In the genomic region with DNA sequence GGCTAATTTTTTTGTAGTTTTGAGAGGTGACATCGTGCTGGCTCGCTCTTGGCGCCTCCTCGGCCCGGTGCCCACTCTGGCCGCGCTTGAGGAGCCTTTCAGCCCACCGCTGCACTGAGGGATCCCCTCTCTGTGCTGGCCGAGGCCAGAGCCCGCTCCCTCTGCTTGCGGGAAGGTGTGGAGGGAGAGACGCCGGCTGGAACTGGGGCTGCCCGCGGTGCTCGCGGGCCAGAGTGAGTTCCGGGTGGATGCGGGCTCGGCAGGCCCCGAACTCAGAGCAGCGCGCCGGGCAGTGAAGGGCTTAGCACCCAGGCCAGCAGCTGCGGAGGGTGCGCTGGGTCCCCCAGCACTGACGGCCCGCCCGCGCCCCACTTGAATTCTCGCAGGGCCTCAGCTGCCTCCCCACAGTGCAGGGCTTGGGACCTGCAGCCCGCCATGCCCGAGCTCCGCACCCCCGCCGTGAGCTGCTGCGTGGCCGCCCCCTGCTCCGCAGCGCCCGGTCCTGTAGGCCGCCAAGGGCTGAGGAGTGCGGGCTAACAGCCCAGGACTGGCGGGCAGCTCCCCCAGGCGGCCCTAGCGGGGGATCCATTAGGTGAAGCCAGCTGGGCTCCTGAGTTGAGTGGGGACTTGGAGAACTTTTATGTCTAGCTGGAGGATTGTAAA, we compare ENCODE assay signal across 22 cellular contexts.
"Had no signal": no experiment of that assay in that cellular context is flagged by ENCODE, and none has a peak within 500 bp of the region (broad histone marks: within the 10 kb centered on the region; RNA-seq: fewer than 3 reads in every experiment).

No MANE protein-coding gene starts in this region.

- H3K36me3 ChIP-seq: esophagus muscularis mucosa, gastroesophageal sphincter, heart right ventricle, sigmoid colon had no signal

- H3K4me3 Mint-ChIP-seq: dendritic cell treated with granulocyte-macrophage colony-stimulating factor and Interleukin-4, amounts not matched to agents 40 ng/mL and 50 ng/mL, for 4 days; memory B cell; mesothelial cell of epicardium; naive B cell; natural killer cell treated with Interleukin-12 subunit alpha and Interleukin-12 subunit beta and Interleukin-15 and Interleukin-18, amount 100 ng/mL, for 72 hours; neural crest cell had no signal

- H3K4me1 ChIP-seq: esophagus muscularis mucosa, foreskin keratinocyte, gastroesophageal sphincter, heart right ventricle, parathyroid adenoma, sigmoid colon had no signal

- H3K27me3 Mint-ChIP-seq: dendritic cell treated with granulocyte-macrophage colony-stimulating factor and Interleukin-4, amounts not matched to agents 40 ng/mL and 50 ng/mL, for 4 days; memory B cell; naive B cell; natural killer cell treated with Interleukin-12 subunit alpha and Interleukin-12 subunit beta and Interleukin-15 and Interleukin-18, amount 100 ng/mL, for 72 hours; progenitor cell of endocrine pancreas had no signal

- H3K27ac ChIP-seq: esophagus muscularis mucosa, foreskin keratinocyte, gastroesophageal sphincter, heart right ventricle, parathyroid adenoma, sigmoid colon had no signal

- DNase-seq: central memory CD4-positive, alpha-beta T cell; effector CD8-positive, alpha-beta T cell; foreskin keratinocyte; glutamatergic neuron; heart right ventricle; hippocampal formation; left ventricle myocardium superior; mucosa of descending colon; naive B cell; sigmoid colon; stimulated activated CD4-positive, alpha-beta T cell treated with anti-CD3 and anti-CD28 coated beads, Interleukin-4, amount 100 ng/mL, for 4 hours; stimulated activated naive CD4-positive, alpha-beta T cell had no signal

- H3K4me1 Mint-ChIP-seq: memory B cell, mesothelial cell of epicardium, naive B cell, neural crest cell had no signal

- H3K4me3 ChIP-seq: esophagus muscularis mucosa, gastroesophageal sphincter, heart right ventricle, lung, mucosa of descending colon, sigmoid colon had no signal

- ATAC-seq: foreskin keratinocyte; gastroesophageal sphincter; heart right ventricle; left ventricle myocardium superior; mucosa of descending colon; natural killer cell treated with Interleukin-12 subunit alpha and Interleukin-12 subunit beta and Interleukin-15 and Interleukin-18, amount 100 ng/mL, for 72 hours had no signal

- H3K9ac ChIP-seq: parathyroid adenoma had no signal

- H3K9me3 ChIP-seq: esophagus muscularis mucosa, gastroesophageal sphincter, mucosa of descending colon, sigmoid colon had no signal

- H3K36me3 Mint-ChIP-seq: memory B cell; mesothelial cell of epicardium; naive B cell; natural killer cell treated with Interleukin-12 subunit alpha and Interleukin-12 subunit beta and Interleukin-15 and Interleukin-18, amount 100 ng/mL, for 72 hours had no signal

- H3K27me3 ChIP-seq: esophagus muscularis mucosa, foreskin keratinocyte, gastroesophageal sphincter, heart right ventricle, sigmoid colon had no signal

- H3K9me3 Mint-ChIP-seq: memory B cell; natural killer cell treated with Interleukin-12 subunit alpha and Interleukin-12 subunit beta and Interleukin-15 and Interleukin-18, amount 100 ng/mL, for 72 hours; neural crest cell had no signal

- H2AFZ ChIP-seq: parathyroid adenoma had no signal

- H3K27ac Mint-ChIP-seq: dendritic cell treated with granulocyte-macrophage colony-stimulating factor and Interleukin-4, amounts not matched to agents 40 ng/mL and 50 ng/mL, for 4 days; memory B cell; mesothelial cell of epicardium; naive B cell; natural killer cell treated with Interleukin-12 subunit alpha and Interleukin-12 subunit beta and Interleukin-15 and Interleukin-18, amount 100 ng/mL, for 72 hours; progenitor cell of endocrine pancreas had no signal
